Comparison of ENCODE assay signal across 16 cellular contexts in the genomic region with DNA sequence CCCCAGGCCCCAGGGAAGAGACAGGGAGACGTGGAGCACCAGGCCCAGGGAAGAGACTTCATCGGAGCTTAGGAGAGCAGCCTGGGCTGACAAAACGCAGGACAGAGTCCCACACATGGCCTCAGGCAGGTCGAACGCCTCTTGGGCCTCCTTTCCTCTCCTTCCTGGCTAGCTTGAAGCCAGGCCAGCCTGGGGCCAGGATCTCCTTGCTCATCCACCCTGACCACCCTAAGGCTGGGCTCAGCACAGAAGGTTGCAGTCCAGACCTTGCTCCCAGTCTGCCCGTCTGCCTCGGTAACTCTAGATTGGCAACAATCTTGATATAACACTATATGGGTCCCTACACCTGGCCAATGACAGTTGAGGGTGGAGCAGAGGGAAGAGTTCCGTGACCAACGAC. TPM values are rescaled to one million over a fixed set of nuclear protein-coding genes. Genes with fewer than 3 reads are reported as not detected.
DNase-seq lines count a peak whose midpoint lies in the region; ATAC-seq and TF ChIP-seq lines count a peak whose summit lies in the region.
"Had no signal": no experiment of that assay in that cellular context is flagged by ENCODE, and none has a peak within 500 bp of the region (broad histone marks: within the 10 kb centered on the region; RNA-seq: fewer than 3 reads in every experiment).

No MANE protein-coding gene starts in this region.

- TF ChIP-seq CTCF in MCF 10A (IDR thresholded peaks at IDR 0.05; ENCODE audit: unreplicated experiment) (no peak), mammary epithelial cell (conservative IDR thresholded peaks at IDR 0.05 in 1 of 2, IDR thresholded peaks at IDR 0.05 in 1 of 2; ENCODE audit: extremely low read depth in 1 of 2, insufficient read depth in 1 of 2, low read depth in 1 of 2, low read length in 2 of 2) (no peak), activated B cell treated with CpG ODN at 0.5 μM for 24 hours (IDR thresholded peaks at IDR 0.05) (no peak), transverse colon (IDR thresholded peaks at IDR 0.05) (no peak)

- peaks cover 15% of the 10 kb centered on the region for H3K4me1 ChIP-seq in mammary epithelial cell (ENCODE audit: insufficient read depth, low read length)
- peaks cover 14 to 67% (median 20%) of the 10 kb centered on the region in 4 donors for H3K4me1 ChIP-seq in transverse colon
- H3K4me1 ChIP-seq: body of pancreas had no signal

- 79% methylated on average over 7 of the region's 9 CpGs for WGBS in mammary epithelial cell (ENCODE audit: low coverage, missing lambda C conversion rate)
- WGBS in transverse colon (ENCODE audit: low coverage in 1 of 2), 2 donors = 68 to 84% methylated on average over 5 to 9 of the region's 9 CpGs

- H3K4me3 ChIP-seq in mammary epithelial cell (replicated peaks in 1 of 3; ENCODE audit: insufficient read depth in 1 of 3, low read depth in 2 of 3, low read length in 3 of 3) = no peak overlapping the region
- H3K4me3 ChIP-seq in transverse colon = no peak overlapping the region
- H3K4me3 ChIP-seq: body of pancreas, tibial artery had no signal

- intact Hi-C loops in MCF 10A (cut with micrococcal nuclease) = no loop called here
- intact Hi-C loops in mammary epithelial cell (cut with micrococcal nuclease) = no loop called here
- intact Hi-C loops in activated B cell treated with CpG ODN at 0.5 μM for 24 hours (cut with micrococcal nuclease) = no loop called here
- intact Hi-C loops in transverse colon (cut with DNase I; ENCODE audit: low total_unique reads) = no loop called here

- H3K36me3 Mint-ChIP-seq in MCF 10A (ENCODE audit: insufficient read depth, unreplicated experiment) (peaks cover 28% of the 10 kb centered on the region), activated B cell treated with CpG ODN at 0.5 μM for 24 hours (ENCODE audit: low read depth) (peaks cover 44% of the 10 kb centered on the region), immature natural killer cell (peaks cover 3 to 6% (median 3%) of the 10 kb centered on the region in 3 donors)

- H3K9ac ChIP-seq in mammary epithelial cell (ENCODE audit: insufficient read depth, low read length) = no peak overlapping the region

- no peak overlapping the region for H3K4me3 Mint-ChIP-seq in MCF 10A (ENCODE audit: unreplicated experiment)
- H3K4me3 Mint-ChIP-seq in activated B cell treated with CpG ODN at 0.5 μM for 24 hours = peak overlapping the region; percentile 28
- peak overlapping the region in 1 of 5 donors; percentile 39 for H3K4me3 Mint-ChIP-seq in immature natural killer cell

- dilution Hi-C loops in mammary epithelial cell (cut with HindIII; ENCODE audit: low sequenced_read_pairs) = no loop called here

- H3K36me3 ChIP-seq in mammary epithelial cell (ENCODE audit: insufficient read depth, low read length) (peaks cover 5% of the 10 kb centered on the region), transverse colon (peaks cover 0 to 28% (median 12%) of the 10 kb centered on the region in 4 donors)

- in situ Hi-C loops in mammary epithelial cell (cut with MboI; ENCODE audit: low sequenced_read_pairs in 2 of 2) = no loop called here
- in situ Hi-C loops in transverse colon (cut with MboI; ENCODE audit: low pct_ligation_motif_present in 1 of 4, low pct_unique_long_range_greater_than_20kb in 1 of 4, low sequenced_read_pairs in 3 of 4) = no loop called here

- H4K20me1 ChIP-seq in mammary epithelial cell (ENCODE audit: insufficient read depth, low read length) = peaks cover 1% of the 10 kb centered on the region

- peaks cover 11% of the 10 kb centered on the region for H3K4me1 Mint-ChIP-seq in MCF 10A (ENCODE audit: insufficient read depth, unreplicated experiment)
- peaks cover 66% of the 10 kb centered on the region for H3K4me1 Mint-ChIP-seq in activated B cell treated with CpG ODN at 0.5 μM for 24 hours
- H3K4me1 Mint-ChIP-seq in immature natural killer cell = peaks cover 50 to 55% of the 10 kb centered on the region in 2 donors

- H3K27me3 ChIP-seq in mammary epithelial cell (ENCODE audit: insufficient read depth, low read length) (no peaks in the 10 kb centered on the region), transverse colon (no peaks in the 10 kb centered on the region)
- H3K27me3 ChIP-seq: body of pancreas, tibial artery had no signal

- no peaks in the 10 kb centered on the region for H3K27me3 Mint-ChIP-seq in MCF 10A (ENCODE audit: insufficient read depth, unreplicated experiment)
- H3K27me3 Mint-ChIP-seq in activated B cell treated with CpG ODN at 0.5 μM for 24 hours = no peaks in the 10 kb centered on the region
- peaks cover 3 to 6% (median 3%) of the 10 kb centered on the region in 3 donors for H3K27me3 Mint-ChIP-seq in immature natural killer cell (ENCODE audit: low read depth in 3 of 3)

- peaks cover 83% of the 10 kb centered on the region for H3K79me2 ChIP-seq in mammary epithelial cell (ENCODE audit: insufficient read depth, low read length)

- POLR2A ChIA-PET in MCF 10A (lab: Yijun Ruan, JAX) = interaction anchor here (0.9 to 1.1 kb wide), 2 partner anchors 9 to 10 kb away, joined by 3 to 4 read pairs; partner anchors contain the start of gene PPP6R1
- POLR2A ChIA-PET in activated B cell treated with CpG ODN at 0.5 μM for 24 hours (lab: Charles Lee) = interaction anchor here (1.0 kb wide), 1 partner anchor 158 kb away, joined by 3 read pairs; no protein-coding TSS in a partner anchor

- no peak for TF ChIP-seq EP300 in transverse colon (IDR thresholded peaks at IDR 0.05; ENCODE audit: low read depth)

- H3K27ac ChIP-seq in mammary epithelial cell (ENCODE audit: insufficient read depth, low read depth, low read length) = no peak overlapping the region
- H3K27ac ChIP-seq in transverse colon = peak overlapping the region in 3 of 4 donors; percentile 50 to 71 (median 65)
- H3K27ac ChIP-seq: body of pancreas, tibial artery had no signal

- H3K9me3 Mint-ChIP-seq in MCF 10A (ENCODE audit: unreplicated experiment) (no peaks in the 10 kb centered on the region), activated B cell treated with CpG ODN at 0.5 μM for 24 hours (no peaks in the 10 kb centered on the region), immature natural killer cell (no peaks in the 10 kb centered on the region)

- no peak for ATAC-seq in activated B cell treated with CpG ODN at 0.5 μM for 24 hours (ENCODE audit: low read depth)
- ATAC-seq in GM18870 (IDR thresholded peaks at IDR 0.05; ENCODE audit: unreplicated experiment) = no peak
- ATAC-seq: body of pancreas had no signal

- no peak overlapping the region for H2AFZ ChIP-seq in mammary epithelial cell (ENCODE audit: low read depth, low read length)

- no peak overlapping the region for H3K4me2 ChIP-seq in mammary epithelial cell (ENCODE audit: insufficient read depth, low read depth, low read length)

- DNase-seq in MCF 10A (ENCODE audit: unreplicated experiment) (no peak), mammary epithelial cell (no peak), activated B cell treated with CpG ODN at 0.5 μM for 24 hours (no peak), immature natural killer cell (no peak), transverse colon (no peak), NOMO-1 treated with DMSO at 0.1 percent for 48 hours (lab: John Stamatoyannopoulos, UW; ENCODE audit: unreplicated experiment) (no peak), occipital lobe (lab: John Stamatoyannopoulos, UW) (no peak)
- DNase-seq: activated CD4-positive, alpha-beta T cell treated with anti-CD3 and anti-CD28 coated beads for 48 hours; activated effector memory CD4-positive, alpha-beta T cell treated with Interleukin-2 at 50 U/mL for 16 hours; body of pancreas; effector CD4-positive, alpha-beta T cell; left colon; NCI-H146; NCI-H446 treated with DMSO at 0.1 percent for 48 hours; tibial artery had no signal

- H3K9me3 ChIP-seq in mammary epithelial cell (replicated peaks; ENCODE audit: insufficient read depth, low read length) (no peaks in the 10 kb centered on the region), transverse colon (no peaks in the 10 kb centered on the region)
- H3K9me3 ChIP-seq: body of pancreas, tibial artery had no signal

- BruUV-seq in MCF 10A (replicated peaks; lab: Mats Ljungman, UMichigan) = no TSS peak
- no TSS peak for BruUV-seq in mammary epithelial cell (replicated peaks; lab: Mats Ljungman, UMichigan)

- H3K27ac Mint-ChIP-seq in MCF 10A (ENCODE audit: low read depth, unreplicated experiment) (peak overlapping the region; percentile 23), activated B cell treated with CpG ODN at 0.5 μM for 24 hours (peak overlapping the region; percentile 50), immature natural killer cell (peak overlapping the region in 5 of 6 donors; percentile 59 to 84 (median 69))

- no peak for TF ChIP-seq POLR2A in transverse colon (IDR thresholded peaks at IDR 0.05)

- CTCF ChIA-PET in MCF 10A (lab: Yijun Ruan, JAX) (interaction anchor here (0.6 to 1.2 kb wide), 3 partner anchors 9 to 102 kb away, joined by 3 to 9 read pairs (median 4); no protein-coding TSS in a partner anchor), mammary epithelial cell (lab: Charles Lee; ENCODE audit: low non-redundant PET) (no interaction called here), activated B cell treated with CpG ODN at 0.5 μM for 24 hours (lab: Charles Lee) (no interaction called here)

RNA-seq across cellular contexts. Expression of gene PPP6R1, which starts 10.1 kb away (rescaled TPM):
- total RNA-seq in MCF 10A (2022) (70.6 and 78.9 TPM in 2 replicates), mammary epithelial cell (10 to 100 TPM; 28.3 to 74.2 TPM), activated B cell treated with CpG ODN at 0.5 μM for 24 hours (203 and 220 TPM in 2 replicates), transverse colon (10 to 100 TPM; 51.3 to 91.5 (median 60.7) TPM), occipital lobe (11.4 TPM)
- polyA plus RNA-seq in mammary epithelial cell (50.8 TPM), immature natural killer cell (100 to 1,000 TPM in 1 of 3 donors, 10 to 100 TPM in 2; 43.1 to 123 (median 47.9) TPM)
- 115 TPM for polyA minus RNA-seq in mammary epithelial cell

RNA-seq across cellular contexts. Expression of gene TMEM86B, which starts 20.1 kb away (rescaled TPM):
- total RNA-seq in MCF 10A (2022) (4.2 and 4.7 TPM in 2 replicates), mammary epithelial cell (1 to 10 TPM; 1.7 to 3.6 TPM), activated B cell treated with CpG ODN at 0.5 μM for 24 hours (12.6 and 14.8 TPM in 2 replicates), transverse colon (10 to 100 TPM in 1 of 4 donors, 1 to 10 TPM in 3; 2.0 to 40.8 (median 4.4) TPM), occipital lobe (0.78 TPM)
- polyA plus RNA-seq in mammary epithelial cell (1.0 TPM), immature natural killer cell (1 to 10 TPM in 1 of 3 donors, under 1 TPM in 1, not detected in 1; 0.59 to 2.4 TPM)
- polyA minus RNA-seq in mammary epithelial cell = 1.1 TPM

RNA-seq across cellular contexts. Expression of gene HSPBP1, which starts 31.2 kb away (rescaled TPM):
- 49.2 and 53.1 TPM in 2 replicates for total RNA-seq in MCF 10A (2022)
- 10 to 100 TPM; 27.5 to 42.9 TPM for total RNA-seq in mammary epithelial cell
- 36.7 TPM for polyA plus RNA-seq in mammary epithelial cell
- polyA minus RNA-seq in mammary epithelial cell = 19.2 TPM
- 32.2 and 32.9 TPM in 2 replicates for total RNA-seq in activated B cell treated with CpG ODN at 0.5 μM for 24 hours
- polyA plus RNA-seq in immature natural killer cell = 10 to 100 TPM; 42.6 to 46.7 (median 46.3) TPM
- 10 to 100 TPM in 3 of 4 donors, 1 to 10 TPM in 1; 4.5 to 98.7 (median 27.0) TPM for total RNA-seq in transverse colon
- total RNA-seq in occipital lobe = 23.4 TPM

RNA-seq across cellular contexts. Expression of gene BRSK1, which starts 35.1 kb away (rescaled TPM):
- 3.8 and 5.1 TPM in 2 replicates for total RNA-seq in MCF 10A (2022)
- 1 to 10 TPM; 1.5 to 4.2 TPM for total RNA-seq in mammary epithelial cell
- polyA plus RNA-seq in mammary epithelial cell = 0.27 TPM
- 0.36 TPM for polyA minus RNA-seq in mammary epithelial cell
- total RNA-seq in activated B cell treated with CpG ODN at 0.5 μM for 24 hours = 1.3 and 2.7 TPM in 2 replicates
- polyA plus RNA-seq in immature natural killer cell = not detected
- total RNA-seq in transverse colon = 10 to 100 TPM in 1 of 4 donors, 1 to 10 TPM in 3; 1.4 to 17.6 (median 4.7) TPM
- 67.1 TPM for total RNA-seq in occipital lobe

RNA-seq across cellular contexts. Expression of gene PTPRH, which starts 39.4 kb away (rescaled TPM):
- total RNA-seq in MCF 10A (2022) (0.56 and 2.3 TPM in 2 replicates), mammary epithelial cell (under 1 TPM in 1 of 2 donors, not detected in 1; 0.38 TPM), activated B cell treated with CpG ODN at 0.5 μM for 24 hours (not detected in 2 replicates), transverse colon (100 to 1,000 TPM in 2 of 4 donors, 10 to 100 TPM in 2; 31.2 to 176 (median 102) TPM), occipital lobe (0.47 TPM)
- polyA plus RNA-seq in mammary epithelial cell (0.12 TPM), immature natural killer cell (not detected)
- not detected for polyA minus RNA-seq in mammary epithelial cell
